23 cellular contexts compared by ENCODE assay signal in genomic region chr17:31745964-31746650, GRCh38.
DNase-seq lines count a peak whose midpoint lies in the region; ATAC-seq and TF ChIP-seq lines count a peak whose summit lies in the region.
"Had no signal": no experiment of that assay in that cellular context is flagged by ENCODE, and none has a peak within 500 bp of the region (broad histone marks: within the 10 kb centered on the region; RNA-seq: fewer than 3 reads in every experiment).

No MANE protein-coding gene starts in this region.

- intact Hi-C loops in Right ventricle myocardium superior (cut with DNase I): no loop called here
- intact Hi-C loops in tibial artery (cut with DNase I; ENCODE audit: low total_unique reads): no loop called here

- no peaks in the 10 kb centered on the region for H3K9me3 ChIP-seq in right atrium auricular region
- H3K9me3 ChIP-seq in tibial artery: no peaks in the 10 kb centered on the region
- H3K9me3 ChIP-seq: esophagus muscularis mucosa, mucosa of descending colon, suprapubic skin had no signal

- no peak for DNase-seq in Right ventricle myocardium superior
- DNase-seq in right atrium auricular region (ENCODE audit: low spot score): no peak
- peak; percentile 64 for DNase-seq in NCI-H2171 treated with DMSO at 0.1 percent for 48 hours (lab: John Stamatoyannopoulos, UW)
- DNase-seq in dermis blood vessel endothelial cell: peak; percentile 32
- DNase-seq in tibial artery: no peak
- no peak for DNase-seq in iPS-NIHi11 (ENCODE audit: low spot score)
- DNase-seq in DMS153 treated with DMSO at 0.1 percent for 48 hours (lab: John Stamatoyannopoulos, UW; ENCODE audit: unreplicated experiment): no peak
- no peak for DNase-seq in DMS79 (lab: John Stamatoyannopoulos, UW)
- DNase-seq: activated B cell treated with CpG ODN at 0.5 μM for 24 hours; activated CD4-positive, alpha-beta T cell treated with anti-CD3 and anti-CD28 coated beads, Interleukin-2, amount 10 ng/mL, durations not matched to agents 7 days and 5 days; activated gamma-delta T cell treated with Interleukin-2 at 50 U/mL for 16 hours; activated T-cell treated with anti-CD3 and anti-CD28 coated beads, Interleukin-2, amount 50 U/mL, for 1 hour; H9; mucosa of descending colon; NCI-H1436 treated with DMSO at 0.1 percent for 48 hours; NCI-H2107; stimulated activated CD4-positive, alpha-beta T cell treated with anti-CD3 and anti-CD28 coated beads, Interleukin-1b, Interleukin-23, amount 100 ng/mL, for 48 hours; stimulated activated naive CD4-positive, alpha-beta T cell treated with Interleukin-2 at 50 U/mL for 16 hours had no signal

- H3K4me1 ChIP-seq in right atrium auricular region (peaks cover 0 to 30% of the 10 kb centered on the region in 2 donors), tibial artery (peaks cover 0 to 83% (median 42%) of the 10 kb centered on the region in 4 donors)
- H3K4me1 ChIP-seq: parathyroid adenoma had no signal

- TF ChIP-seq CTCF in right atrium auricular region (IDR thresholded peaks at IDR 0.05) (no peak), tibial artery (IDR thresholded peaks at IDR 0.05) (no peak)

- H3K4me3 ChIP-seq in right atrium auricular region: no peak overlapping the region
- no peak overlapping the region for H3K4me3 ChIP-seq in tibial artery
- H3K4me3 ChIP-seq: esophagus muscularis mucosa, GM12878, lung, mucosa of descending colon, suprapubic skin had no signal

- peak; percentile 19 for ATAC-seq in Right ventricle myocardium superior (ENCODE audit: poor library complexity)
- ATAC-seq: GM12878 had no signal

- H3K27ac ChIP-seq in right atrium auricular region (no peak overlapping the region), tibial artery (peak overlapping the region; percentile 67 to 68)
- H3K27ac ChIP-seq: parathyroid adenoma, suprapubic skin had no signal

- H3K27me3 ChIP-seq in right atrium auricular region (no peaks in the 10 kb centered on the region), tibial artery (no peaks in the 10 kb centered on the region)
- H3K27me3 ChIP-seq: esophagus muscularis mucosa, suprapubic skin had no signal

- H3K36me3 ChIP-seq in right atrium auricular region (no peaks in the 10 kb centered on the region), tibial artery (no peaks in the 10 kb centered on the region)
- H3K36me3 ChIP-seq: esophagus muscularis mucosa, suprapubic skin had no signal

Comparison
In these comparisons a context has a peak if more than half of its experiments do, and no peak if none do; other contexts are left out.
1. DNase-seq: peak in NCI-H2171 treated with DMSO at 0.1 percent for 48 hours (single experiment) and dermis blood vessel endothelial cell (single experiment); none in Right ventricle myocardium superior (single experiment), right atrium auricular region (single experiment), tibial artery (0 of 2), iPS-NIHi11 (single experiment), DMS153 treated with DMSO at 0.1 percent for 48 hours (single experiment) and DMS79 (single experiment).
2. H3K27ac ChIP-seq: peak in tibial artery (2 of 2); none in right atrium auricular region (0 of 2).